Comparison of ENCODE assay signal across 17 cellular contexts in the genomic region with DNA sequence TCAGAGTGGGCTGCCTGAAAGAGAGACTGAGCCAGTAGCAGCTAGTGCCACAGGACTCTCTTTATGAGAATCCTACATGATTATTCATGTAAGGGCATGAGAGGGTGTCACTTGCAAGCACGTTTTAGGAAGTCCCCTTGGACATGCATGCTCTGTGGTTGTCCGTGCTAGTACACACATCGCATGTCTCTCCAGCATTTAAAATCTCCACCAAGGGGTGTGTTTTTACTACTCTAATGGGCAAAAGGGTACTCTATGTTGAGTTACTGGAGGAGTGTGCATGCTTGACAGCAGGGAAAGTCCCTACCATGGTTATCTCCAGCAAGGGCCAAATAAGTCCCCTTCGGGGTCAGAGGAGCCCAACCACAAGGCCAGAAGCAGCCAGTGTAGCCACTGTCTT.
DNase-seq lines count a peak whose midpoint lies in the region; ATAC-seq and TF ChIP-seq lines count a peak whose summit lies in the region.
"Had no signal": no experiment of that assay in that cellular context is flagged by ENCODE, and none has a peak within 500 bp of the region (broad histone marks: within the 10 kb centered on the region; RNA-seq: fewer than 3 reads in every experiment).

No MANE protein-coding gene starts in this region.

- peaks cover 2% of the 10 kb centered on the region; the same call in 1 of the 2 replicates for H3K9me2 ChIP-seq in GM23338 (ENCODE audit: insufficient read depth)

- H3K4me3 Mint-ChIP-seq in GM23338 (no peak overlapping the region), glutamatergic neuron (ENCODE audit: unreplicated experiment) (no peak overlapping the region)
- H3K4me3 Mint-ChIP-seq: activated CD4-positive, alpha-beta T cell treated with anti-CD3 and anti-CD28 coated beads, Interleukin-2, amount 10 ng/mL, durations not matched to agents 24 days and 14 days; natural killer cell treated with Interleukin-12 subunit alpha and Interleukin-12 subunit beta and Interleukin-15 and Interleukin-18, amount 100 ng/mL, for 72 hours had no signal

- H3K4me3 ChIP-seq in GM23338, result no peak overlapping the region
- H3K4me3 ChIP-seq: esophagus squamous epithelium, uterus had no signal

- H3K27me3 Mint-ChIP-seq in GM23338 (ENCODE audit: insufficient read depth, low read depth, poor library complexity) (peaks cover 3% of the 10 kb centered on the region), glutamatergic neuron (ENCODE audit: unreplicated experiment) (no peaks in the 10 kb centered on the region)

- ATAC-seq in GM18508 (IDR thresholded peaks at IDR 0.05; ENCODE audit: insufficient read depth, unreplicated experiment) (peak; percentile 88), GM19463 (IDR thresholded peaks at IDR 0.05; ENCODE audit: unreplicated experiment) (peak; percentile 85), HG02870 (IDR thresholded peaks at IDR 0.05; ENCODE audit: unreplicated experiment) (peak; percentile 83), HG03520 (IDR thresholded peaks at IDR 0.05; ENCODE audit: unreplicated experiment) (peak; percentile 86), GM23338 (no peak)
- ATAC-seq: natural killer cell treated with Interleukin-12 subunit alpha and Interleukin-12 subunit beta and Interleukin-15 and Interleukin-18, amount 100 ng/mL, for 72 hours had no signal

- TF ChIP-seq CTCF in GM23338 (conservative IDR thresholded peaks at IDR 0.05; ENCODE audit: low read depth in 2 of 2) (no peak), glutamatergic neuron (IDR thresholded peaks at IDR 0.05; ENCODE audit: partially characterized antibody, unreplicated experiment) (no peak)

- no peaks in the 10 kb centered on the region for H3K36me3 ChIP-seq in GM23338 (ENCODE audit: insufficient read depth)
- H3K36me3 ChIP-seq: esophagus squamous epithelium, uterus had no signal

- H3F3A ChIP-seq in GM23338 (replicated peaks; ENCODE audit: low read depth), result no peaks in the 10 kb centered on the region

- H4K20me1 ChIP-seq in GM23338 (replicated peaks; ENCODE audit: insufficient read depth), result no peaks in the 10 kb centered on the region

- no peak overlapping the region for H3K4me2 ChIP-seq in GM23338

- no peaks in the 10 kb centered on the region for H3K79me2 ChIP-seq in GM23338 (replicated peaks; ENCODE audit: insufficient read depth)

- H3K9me3 Mint-ChIP-seq in GM23338, result peaks cover 8% of the 10 kb centered on the region; the same call in 2 of the 3 replicates
- peaks cover 3% of the 10 kb centered on the region for H3K9me3 Mint-ChIP-seq in glutamatergic neuron (ENCODE audit: unreplicated experiment)
- H3K9me3 Mint-ChIP-seq: activated CD4-positive, alpha-beta T cell treated with anti-CD3 and anti-CD28 coated beads, Interleukin-2, amount 10 ng/mL, durations not matched to agents 24 days and 14 days; activated T-helper 2 cell treated with anti-CD3 and anti-CD28 coated beads, Interferon-gamma antibody, Interleukin-2, Interleukin-4, amounts not matched to agents 10 μg/mL and 5 μg/mL and 100 μg/mL, durations not matched to agents 14 hours and 24 hours and 36 hours; natural killer cell treated with Interleukin-12 subunit alpha and Interleukin-12 subunit beta and Interleukin-15 and Interleukin-18, amount 100 ng/mL, for 72 hours had no signal

- H3K27ac Mint-ChIP-seq in GM23338 (no peak overlapping the region), glutamatergic neuron (ENCODE audit: unreplicated experiment) (no peak overlapping the region)
- H3K27ac Mint-ChIP-seq: activated CD4-positive, alpha-beta T cell treated with anti-CD3 and anti-CD28 coated beads, Interleukin-2, amount 10 ng/mL, durations not matched to agents 24 days and 14 days; activated T-helper 2 cell treated with anti-CD3 and anti-CD28 coated beads, Interferon-gamma antibody, Interleukin-2, Interleukin-4, amounts not matched to agents 10 μg/mL and 5 μg/mL and 100 μg/mL, durations not matched to agents 14 hours and 24 hours and 36 hours; natural killer cell treated with Interleukin-12 subunit alpha and Interleukin-12 subunit beta and Interleukin-15 and Interleukin-18, amount 100 ng/mL, for 72 hours had no signal

- H3K4me1 ChIP-seq in GM23338 (ENCODE audit: insufficient read depth), result 0 out of 2 replicates have a peak, but pooled peaks cover 4% of the 10 kb centered on the region
- H3K4me1 ChIP-seq: esophagus squamous epithelium, uterus had no signal

- H2AFZ ChIP-seq in GM23338, result no peak overlapping the region

- H3K4me1 Mint-ChIP-seq in GM23338 (peaks cover 10% of the 10 kb centered on the region), glutamatergic neuron (ENCODE audit: low read depth, unreplicated experiment) (no peaks in the 10 kb centered on the region)
- H3K4me1 Mint-ChIP-seq: activated CD4-positive, alpha-beta T cell treated with anti-CD3 and anti-CD28 coated beads, Interleukin-2, amount 10 ng/mL, durations not matched to agents 24 days and 14 days had no signal

- DNase-seq in HK-2 (ENCODE audit: unreplicated experiment), result no peak
- DNase-seq in GM23338 (ENCODE audit: low spot score), result no peak
- no peak for DNase-seq in NAMALWA (ENCODE audit: low spot score)
- no peak for DNase-seq in glutamatergic neuron
- DNase-seq: activated CD4-positive, alpha-beta T cell treated with anti-CD3 and anti-CD28 coated beads, Interleukin-2, amount 10 ng/mL, durations not matched to agents 24 days and 14 days; esophagus squamous epithelium; NCI-H1930; NCI-H774; Right ventricle myocardium superior; stimulated activated naive CD4-positive, alpha-beta T cell treated with Interleukin-2 at 50 U/mL for 16 hours; uterus had no signal

- H3K27me3 ChIP-seq in GM23338 (ENCODE audit: insufficient read depth), result no peaks in the 10 kb centered on the region
- H3K27me3 ChIP-seq: esophagus squamous epithelium, uterus had no signal

- H3K27ac ChIP-seq in GM23338 (ENCODE audit: low read depth), result no peak overlapping the region
- H3K27ac ChIP-seq: esophagus squamous epithelium, uterus had no signal

- H3K36me3 Mint-ChIP-seq in GM23338 (ENCODE audit: low read depth), result peaks cover 4% of the 10 kb centered on the region; the same call in 1 of the 3 replicates
- H3K36me3 Mint-ChIP-seq in glutamatergic neuron (ENCODE audit: unreplicated experiment), result peaks cover 5% of the 10 kb centered on the region
- H3K36me3 Mint-ChIP-seq: natural killer cell treated with Interleukin-12 subunit alpha and Interleukin-12 subunit beta and Interleukin-15 and Interleukin-18, amount 100 ng/mL, for 72 hours had no signal

TF ChIP-seq in GM23338, 12 proteins besides CTCF, POLR2A, EP300 and RAD21:
- TF ChIP-seq, protein P1, sequence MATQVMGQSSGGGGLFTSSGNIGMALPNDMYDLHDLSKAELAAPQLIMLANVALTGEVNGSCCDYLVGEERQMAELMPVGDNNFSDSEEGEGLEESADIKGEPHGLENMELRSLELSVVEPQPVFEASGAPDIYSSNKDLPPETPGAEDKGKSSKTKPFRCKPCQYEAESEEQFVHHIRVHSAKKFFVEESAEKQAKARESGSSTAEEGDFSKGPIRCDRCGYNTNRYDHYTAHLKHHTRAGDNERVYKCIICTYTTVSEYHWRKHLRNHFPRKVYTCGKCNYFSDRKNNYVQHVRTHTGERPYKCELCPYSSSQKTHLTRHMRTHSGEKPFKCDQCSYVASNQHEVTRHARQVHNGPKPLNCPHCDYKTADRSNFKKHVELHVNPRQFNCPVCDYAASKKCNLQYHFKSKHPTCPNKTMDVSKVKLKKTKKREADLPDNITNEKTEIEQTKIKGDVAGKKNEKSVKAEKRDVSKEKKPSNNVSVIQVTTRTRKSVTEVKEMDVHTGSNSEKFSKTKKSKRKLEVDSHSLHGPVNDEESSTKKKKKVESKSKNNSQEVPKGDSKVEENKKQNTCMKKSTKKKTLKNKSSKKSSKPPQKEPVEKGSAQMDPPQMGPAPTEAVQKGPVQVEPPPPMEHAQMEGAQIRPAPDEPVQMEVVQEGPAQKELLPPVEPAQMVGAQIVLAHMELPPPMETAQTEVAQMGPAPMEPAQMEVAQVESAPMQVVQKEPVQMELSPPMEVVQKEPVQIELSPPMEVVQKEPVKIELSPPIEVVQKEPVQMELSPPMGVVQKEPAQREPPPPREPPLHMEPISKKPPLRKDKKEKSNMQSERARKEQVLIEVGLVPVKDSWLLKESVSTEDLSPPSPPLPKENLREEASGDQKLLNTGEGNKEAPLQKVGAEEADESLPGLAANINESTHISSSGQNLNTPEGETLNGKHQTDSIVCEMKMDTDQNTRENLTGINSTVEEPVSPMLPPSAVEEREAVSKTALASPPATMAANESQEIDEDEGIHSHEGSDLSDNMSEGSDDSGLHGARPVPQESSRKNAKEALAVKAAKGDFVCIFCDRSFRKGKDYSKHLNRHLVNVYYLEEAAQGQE (IDR thresholded peaks at IDR 0.05; ENCODE audit: unreplicated experiment), result no peak
- TF ChIP-seq EZH2phosphoT487 (IDR thresholded peaks at IDR 0.05; ENCODE audit: unreplicated experiment) (no peak), EZH2 (IDR thresholded peaks at IDR 0.05; ENCODE audit: low read depth, unreplicated experiment) (no peak)
